Comparison of ENCODE assay signal across 8 cellular contexts in the genomic region with DNA sequence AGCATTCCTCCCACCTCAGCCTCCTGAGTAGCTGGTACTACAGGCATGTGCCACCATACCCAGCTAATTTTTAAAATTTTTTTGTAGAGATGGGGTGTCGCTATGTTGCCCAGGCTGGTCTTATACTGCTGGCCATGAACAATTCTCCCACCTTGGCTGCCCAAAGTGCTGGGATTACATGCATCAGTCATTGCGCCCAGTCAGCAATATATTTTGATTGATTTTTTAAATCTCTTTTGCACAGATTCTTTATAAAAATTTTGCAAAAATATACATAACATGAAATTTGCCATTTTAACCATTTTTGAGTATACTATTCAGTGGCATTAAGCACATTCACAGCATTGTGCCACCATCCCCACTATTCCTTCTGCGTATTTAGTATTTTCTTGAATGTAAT.
"Had no signal": no experiment of that assay in that cellular context is flagged by ENCODE, and none has a peak within 500 bp of the region (broad histone marks: within the 10 kb centered on the region; RNA-seq: fewer than 3 reads in every experiment).

No MANE protein-coding gene starts in this region.

- H3K27ac ChIP-seq: GM23248, KMS-11 had no signal

- H3K4me2 ChIP-seq: KMS-11 had no signal

- DNase-seq: GM23248, GOT3, H9, HCEC 1CT, Karpas-422, KBM-7 had no signal

- FAIRE-seq: HTR-8/SVneo had no signal

- H3K9ac ChIP-seq: GM23248, KMS-11 had no signal

- H3K4me3 ChIP-seq: GM23248 had no signal

- H2AFZ ChIP-seq: GM23248 had no signal
